8 cellular contexts compared by ENCODE assay signal in the genomic region with DNA sequence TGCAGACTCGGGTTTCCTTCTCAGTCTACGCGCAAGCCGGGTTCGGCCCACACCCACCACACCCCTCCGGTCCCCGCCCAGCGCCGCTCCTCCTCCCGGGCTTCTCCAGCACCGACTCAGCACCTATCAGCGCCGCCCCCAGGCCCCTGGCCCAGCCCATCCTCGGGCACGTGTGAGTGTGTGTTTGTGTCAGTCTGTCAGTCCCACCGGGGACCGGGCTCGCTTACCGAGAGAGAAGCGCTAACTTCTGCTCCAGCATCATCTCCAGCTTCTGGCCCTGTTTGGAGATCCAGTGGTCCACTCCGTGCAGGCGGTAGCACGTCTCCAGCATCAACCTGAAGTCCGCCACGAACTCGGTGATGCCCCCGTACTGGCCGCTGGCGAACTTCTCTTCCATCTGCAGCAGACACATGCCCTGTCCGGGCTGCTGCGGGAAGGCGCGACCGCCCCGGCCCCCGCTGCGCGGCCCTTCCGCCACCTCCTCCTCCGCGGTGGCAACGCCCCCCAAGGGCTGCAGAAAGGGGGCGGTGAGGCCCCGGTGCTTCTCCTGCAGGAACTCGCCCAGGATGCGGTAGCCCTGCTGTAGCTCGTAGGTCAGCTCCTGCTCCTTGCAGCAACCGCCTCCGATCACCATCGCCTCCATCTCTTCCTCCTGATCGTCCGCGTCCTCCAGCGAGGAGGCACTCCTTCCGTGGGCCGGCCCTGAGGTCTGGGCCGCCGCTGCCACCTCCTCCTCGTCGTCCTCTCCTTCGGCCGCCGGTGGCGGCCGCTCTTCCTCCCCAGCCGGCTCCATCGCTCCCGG. TPM values are rescaled to one million over a fixed set of nuclear protein-coding genes. Genes with fewer than 3 reads are reported as not detected.
A peak's percentile ranks its signal among the peaks of the same experiment; 100 is the strongest.
DNase-seq lines count a peak whose midpoint lies in the region; ATAC-seq and TF ChIP-seq lines count a peak whose summit lies in the region.

No MANE protein-coding gene starts in this region.

- TF ChIP-seq POLR2A in heart left ventricle (IDR thresholded peaks at IDR 0.05), result no peak

- intact Hi-C loops in heart left ventricle (cut with DNase I), result loop anchor here in 2 of 10 donors (5.0 to 10.0 kb wide), 2 partner anchors 55 to 72 kb away; no protein-coding TSS in a partner anchor
- intact Hi-C loops in posterior cingulate gyrus (cut with DNase I), result loop anchor here (5.0 kb wide), 1 partner anchor 120 kb away; no protein-coding TSS in a partner anchor

- H3K4me3 ChIP-seq in GM12865 (ENCODE audit: low read depth, low read length) (peak overlapping the region; percentile 66), heart left ventricle (peak overlapping the region; percentile 67 to 95 (median 86))

- H3K36me3 ChIP-seq in heart left ventricle, result peaks cover 0 to 28% (median 10%) of the 10 kb centered on the region in 9 donors

- peaks cover 6% of the 10 kb centered on the region for H3K9me3 Mint-ChIP-seq in activated naive CD8-positive, alpha-beta T cell treated with anti-CD3 and anti-CD28 coated beads, Interleukin-2, amount 50 U/mL, for 24 hours
- no peaks in the 10 kb centered on the region for H3K9me3 Mint-ChIP-seq in type B pancreatic cell

- H3K4me1 Mint-ChIP-seq in activated naive CD8-positive, alpha-beta T cell treated with anti-CD3 and anti-CD28 coated beads, Interleukin-2, amount 50 U/mL, for 24 hours, result peaks cover 55% of the 10 kb centered on the region
- H3K4me1 Mint-ChIP-seq in type B pancreatic cell (ENCODE audit: unreplicated experiment), result peaks cover 32% of the 10 kb centered on the region

- peak overlapping the region; percentile 91 for H3K27ac Mint-ChIP-seq in activated naive CD8-positive, alpha-beta T cell treated with anti-CD3 and anti-CD28 coated beads, Interleukin-2, amount 50 U/mL, for 24 hours
- H3K27ac Mint-ChIP-seq in type B pancreatic cell, result peak overlapping the region; percentile 96

- H3K27me3 Mint-ChIP-seq in activated naive CD8-positive, alpha-beta T cell treated with anti-CD3 and anti-CD28 coated beads, Interleukin-2, amount 50 U/mL, for 24 hours, result peaks cover 2% of the 10 kb centered on the region
- no peaks in the 10 kb centered on the region for H3K27me3 Mint-ChIP-seq in type B pancreatic cell

- no peaks in the 10 kb centered on the region for H3K27me3 ChIP-seq in heart left ventricle

- peaks cover 0 to 57% (median 44%) of the 10 kb centered on the region in 12 donors for H3K4me1 ChIP-seq in heart left ventricle

- TF ChIP-seq CTCF in GM12865 (IDR thresholded peaks at IDR 0.05; ENCODE audit: insufficient read depth, low read depth, low read length, missing control alignments), result no peak
- TF ChIP-seq CTCF in heart left ventricle (IDR thresholded peaks at IDR 0.05), result peak in 2 of 12 donors; percentile 14 to 19
- no peak for TF ChIP-seq CTCF in type B pancreatic cell (conservative IDR thresholded peaks at IDR 0.05)

- H3K9me3 ChIP-seq in heart left ventricle, result no peaks in the 10 kb centered on the region

- H3K4me3 Mint-ChIP-seq in activated naive CD8-positive, alpha-beta T cell treated with anti-CD3 and anti-CD28 coated beads, Interleukin-2, amount 50 U/mL, for 24 hours, result peak overlapping the region; percentile 94
- H3K4me3 Mint-ChIP-seq in type B pancreatic cell, result peak overlapping the region; percentile 98

- peak overlapping the region; percentile 92 to 99 (median 96) for H3K27ac ChIP-seq in heart left ventricle

- DNase-seq in GM12865 (ENCODE audit: low read depth), result peak; percentile 92
- DNase-seq in NCI-H1105 treated with DMSO at 0.1 percent for 48 hours (lab: John Stamatoyannopoulos, UW), result peak; percentile 89
- peak; percentile 91 for DNase-seq in SW480 (ENCODE audit: low spot score)
- peak; percentile 95 for DNase-seq in activated naive CD8-positive, alpha-beta T cell treated with anti-CD3 and anti-CD28 coated beads, Interleukin-2, amount 50 U/mL, for 24 hours
- DNase-seq in heart left ventricle, result peak; percentile 83 to 95 (median 90)
- DNase-seq in posterior cingulate gyrus, result peak in 9 of 10 donors; percentile 23 to 92 (median 43)
- peak; percentile 93 for DNase-seq in type B pancreatic cell (ENCODE audit: extremely low spot score, unreplicated experiment)

- ATAC-seq in HG02763 (IDR thresholded peaks at IDR 0.05; ENCODE audit: unreplicated experiment) (peak; percentile 58), heart left ventricle (peak; percentile 61 to 85 (median 72))
- ATAC-seq in activated naive CD8-positive, alpha-beta T cell treated with anti-CD3 and anti-CD28 coated beads, Interleukin-2, amount 50 U/mL, for 24 hours, result peak; percentile 93

- WGBS in heart left ventricle, 4 donors, result 0 to 1% (median 0%) methylated on average over 24 to 68 of the region's 68 CpGs

- H3K36me3 Mint-ChIP-seq in activated naive CD8-positive, alpha-beta T cell treated with anti-CD3 and anti-CD28 coated beads, Interleukin-2, amount 50 U/mL, for 24 hours (ENCODE audit: low read depth), result peaks cover 14% of the 10 kb centered on the region
- H3K36me3 Mint-ChIP-seq in type B pancreatic cell, result peaks cover 6% of the 10 kb centered on the region

RNA-seq across cellular contexts. Expression of a gene that starts 8.3 kb away (rescaled TPM):
- total RNA-seq in heart left ventricle, result 10 to 100 TPM; 17.1 to 65.5 (median 24.1) TPM
- polyA plus RNA-seq in heart left ventricle, result 10 to 100 TPM in 1 of 2 donors, 1 to 10 TPM in 1; 7.7 to 33.3 TPM
- total RNA-seq in type B pancreatic cell (ENCODE audit: low replicate concordance), result 18.8 and 24.0 TPM in 2 replicates

Comparison
In these comparisons a context has a peak if more than half of its experiments do, and no peak if none do; other contexts are left out.
1. Peak in every context shown above with its lines: DNase-seq, ATAC-seq, H3K4me3 ChIP-seq and H3K27ac ChIP-seq.
2. DNase-seq: peak in every context shown above with its lines; median percentile 95 in activated naive CD8-positive, alpha-beta T cell treated with anti-CD3 and anti-CD28 coated beads, Interleukin-2, amount 50 U/mL, for 24 hours; 93 in type B pancreatic cell; 92 in GM12865; 91 in SW480; 90 in heart left ventricle; 89 in NCI-H1105 treated with DMSO at 0.1 percent for 48 hours; 43 in posterior cingulate gyrus.